Comparison of ENCODE assay signal across 8 cellular contexts in genomic region chr15:62847900-62848489, GRCh38.
DNase-seq lines count a peak whose midpoint lies in the region; ATAC-seq and TF ChIP-seq lines count a peak whose summit lies in the region.

No MANE protein-coding gene starts in this region.

- H3K36me3 ChIP-seq in PC-3 (ENCODE audit: low read depth, low read length), result no peaks in the 10 kb centered on the region
- no peaks in the 10 kb centered on the region for H3K36me3 ChIP-seq in spleen

- H3K9ac ChIP-seq in PC-3 (ENCODE audit: low read length), result no peak overlapping the region

- H3K27ac ChIP-seq in PC-3 (ENCODE audit: low read length), result no peak overlapping the region
- H3K27ac ChIP-seq in spleen, result no peak overlapping the region

- CTCF ChIA-PET in AG04449 (lab: Yijun Ruan, JAX), result interaction anchor here (0.6 to 6.5 kb wide), 29 partner anchors 8 to 246 kb away, joined by 3 to 57 read pairs (median 3); no protein-coding TSS in a partner anchor
- CTCF ChIA-PET in PC-3 (lab: Charles Lee), result interaction anchor here (0.6 kb wide), 1 partner anchor 77 kb away, joined by 4 read pairs; no protein-coding TSS in a partner anchor

- POLR2A ChIA-PET in AG04449 (lab: Yijun Ruan, JAX) (interaction anchor here (0.6 to 2.1 kb wide), 7 partner anchors 36 to 205 kb away, joined by 3 to 19 read pairs (median 5); partner anchors contain the start of gene TPM1), PC-3 (lab: Charles Lee; ENCODE audit: unreplicated experiment) (no interaction called here)

- no peak for TF ChIP-seq POLR2A in spleen (IDR thresholded peaks at IDR 0.05)

- no peak overlapping the region for H2AFZ ChIP-seq in PC-3 (ENCODE audit: low read length)

- H3K9me3 ChIP-seq in PC-3 (ENCODE audit: low read length) (no peaks in the 10 kb centered on the region), spleen (no peaks in the 10 kb centered on the region)

- peak; percentile 68 for ATAC-seq in PC-3

- intact Hi-C loops in PC-3 (cut with micrococcal nuclease) (loop anchor here (2.0 kb wide), 1 partner anchor 49 kb away; no protein-coding TSS in a partner anchor), spleen (cut with DNase I; ENCODE audit: low total_unique reads) (no loop called here)

- no peaks in the 10 kb centered on the region for H3F3A ChIP-seq in PC-3 (ENCODE audit: low read length, unreplicated experiment)

- 72 to 81% (median 75%) methylated on average over 7 of the region's 7 CpGs for WGBS in spleen, 5 donors

- in situ Hi-C loops in GM13976 (cut with MboI; ENCODE audit: low sequenced_read_pairs, unreplicated experiment), result no loop called here

- H3K79me2 ChIP-seq in PC-3 (ENCODE audit: low read length), result no peaks in the 10 kb centered on the region

- H3K4me3 ChIP-seq in AG04449 (ENCODE audit: low read depth, low read length), result no peak overlapping the region
- H3K4me3 ChIP-seq in PC-3 (ENCODE audit: low read length), result no peak overlapping the region
- H3K4me3 ChIP-seq in spleen, result no peak overlapping the region

- no peaks in the 10 kb centered on the region for H3K9me2 ChIP-seq in PC-3 (replicated peaks; ENCODE audit: low read length)

- DNase-seq in AG04449 (ENCODE audit: low read depth, low spot score) (no peak), GM13976 (ENCODE audit: low spot score) (peak; percentile 68), PC-3 (peak; percentile 74), amygdala (lab: John Stamatoyannopoulos, UW) (peak in 48 of 56 donors; percentile 7 to 82 (median 48)), hypothalamus (lab: John Stamatoyannopoulos, UW) (peak in 44 of 51 donors; percentile 1 to 80 (median 35)), spleen (no peak), NCI-H2107 treated with DMSO at 0.1 percent for 48 hours (lab: John Stamatoyannopoulos, UW; ENCODE audit: unreplicated experiment) (no peak), middle frontal gyrus (ENCODE audit: extremely low spot score, low spot score) (no peak)

- no peak overlapping the region for H3K4me2 ChIP-seq in PC-3 (ENCODE audit: low read length)

- H3K27me3 ChIP-seq in PC-3 (ENCODE audit: low read length) (no peaks in the 10 kb centered on the region), spleen (replicated peaks in 1 of 7) (peaks cover 0 to 18% (median 0%) of the 10 kb centered on the region in 7 donors)

- no peaks in the 10 kb centered on the region for H4K20me1 ChIP-seq in PC-3 (ENCODE audit: low read length)

- H3K4me1 ChIP-seq in PC-3 (ENCODE audit: insufficient read depth, low read length) (peaks cover 27% of the 10 kb centered on the region), spleen (peaks cover 0 to 25% (median 11%) of the 10 kb centered on the region in 6 donors)

- TF ChIP-seq CTCF in AG04449 (IDR thresholded peaks at IDR 0.05; ENCODE audit: insufficient read depth, low read length, missing control alignments) (peak; percentile 45), GM13976 (IDR thresholded peaks at IDR 0.05; ENCODE audit: borderline replicate concordance, control extremely low read depth, extremely low read depth, insufficient read depth, missing control alignments) (peak; percentile 47), PC-3 (conservative IDR thresholded peaks at IDR 0.05; ENCODE audit: low read depth, low read length) (peak; percentile 85), spleen (IDR thresholded peaks at IDR 0.05 in 8 of 11, conservative IDR thresholded peaks at IDR 0.05 in 3 of 11) (peak in 9 of 11 experiments; percentile 22 to 63 (median 48))

- no TSS peak for BruUV-seq in PC-3 (replicated peaks; lab: Mats Ljungman, UMichigan)

Comparison
In these comparisons a context has a peak if more than half of its experiments do, and no peak if none do; other contexts are left out.
1. DNase-seq: peak in GM13976 (single experiment), PC-3 (single experiment), amygdala (48 of 56) and hypothalamus (44 of 51); none in AG04449 (single experiment), spleen (single experiment), NCI-H2107 treated with DMSO at 0.1 percent for 48 hours (single experiment) and middle frontal gyrus (single experiment).
2. Peak in every context shown above with its lines, with median percentiles within 50 percentile points of each other: CTCF ChIP-seq.